Comparison of ENCODE assay signal across 1 cellular context in the genomic region with DNA sequence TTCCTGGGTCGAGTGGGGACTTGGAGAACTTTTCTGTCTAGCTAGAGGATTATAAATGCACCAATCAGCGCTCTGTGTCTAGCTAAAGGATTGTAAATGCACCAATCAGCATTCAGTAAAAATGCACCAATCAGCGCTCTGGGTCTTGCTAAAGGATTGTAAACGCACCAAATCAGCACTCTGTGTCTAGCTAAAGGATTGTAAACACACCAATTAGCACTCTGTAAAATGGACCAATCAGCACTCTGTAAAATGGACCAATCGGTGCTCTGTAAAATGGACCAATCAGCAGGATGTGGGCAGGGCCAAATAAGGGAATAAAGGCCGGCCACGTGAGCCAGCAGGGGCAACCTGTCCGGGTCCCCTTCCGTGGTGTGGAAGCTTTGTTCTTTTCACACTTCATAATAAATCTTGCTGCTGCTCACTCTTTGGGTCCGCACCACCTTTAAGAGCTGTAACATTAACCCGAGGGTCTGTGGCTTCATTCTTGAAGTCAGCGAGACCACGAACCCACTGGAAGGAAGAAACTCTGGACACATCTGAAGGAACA.
A peak's percentile ranks its signal among the peaks of the same experiment; 100 is the strongest.
TF ChIP-seq lines count a peak whose summit lies in the region.

No MANE protein-coding gene starts in this region.

TF ChIP-seq in K562, 482 proteins besides CTCF, POLR2A, EP300 and RAD21:
- TF ChIP-seq CC2D1A (IDR thresholded peaks at IDR 0.05): peak; percentile 82
- TF ChIP-seq NFYB (IDR thresholded peaks at IDR 0.05; ENCODE audit: extremely low read depth, insufficient read length): peak; percentile 71
- TF ChIP-seq, protein P1, sequence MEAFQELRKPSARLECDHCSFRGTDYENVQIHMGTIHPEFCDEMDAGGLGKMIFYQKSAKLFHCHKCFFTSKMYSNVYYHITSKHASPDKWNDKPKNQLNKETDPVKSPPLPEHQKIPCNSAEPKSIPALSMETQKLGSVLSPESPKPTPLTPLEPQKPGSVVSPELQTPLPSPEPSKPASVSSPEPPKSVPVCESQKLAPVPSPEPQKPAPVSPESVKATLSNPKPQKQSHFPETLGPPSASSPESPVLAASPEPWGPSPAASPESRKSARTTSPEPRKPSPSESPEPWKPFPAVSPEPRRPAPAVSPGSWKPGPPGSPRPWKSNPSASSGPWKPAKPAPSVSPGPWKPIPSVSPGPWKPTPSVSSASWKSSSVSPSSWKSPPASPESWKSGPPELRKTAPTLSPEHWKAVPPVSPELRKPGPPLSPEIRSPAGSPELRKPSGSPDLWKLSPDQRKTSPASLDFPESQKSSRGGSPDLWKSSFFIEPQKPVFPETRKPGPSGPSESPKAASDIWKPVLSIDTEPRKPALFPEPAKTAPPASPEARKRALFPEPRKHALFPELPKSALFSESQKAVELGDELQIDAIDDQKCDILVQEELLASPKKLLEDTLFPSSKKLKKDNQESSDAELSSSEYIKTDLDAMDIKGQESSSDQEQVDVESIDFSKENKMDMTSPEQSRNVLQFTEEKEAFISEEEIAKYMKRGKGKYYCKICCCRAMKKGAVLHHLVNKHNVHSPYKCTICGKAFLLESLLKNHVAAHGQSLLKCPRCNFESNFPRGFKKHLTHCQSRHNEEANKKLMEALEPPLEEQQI (IDR thresholded peaks at IDR 0.05): peak; percentile 58; the same call in 1 of the 2 replicates
- peak; percentile 46 for TF ChIP-seq ASH1L (IDR thresholded peaks at IDR 0.05; ENCODE audit: borderline replicate concordance, low read depth, partially characterized antibody)
- 0 out of 2 replicates have a peak, but pooled peaks have one; percentile 22 for TF ChIP-seq MBD2 (IDR thresholded peaks at IDR 0.05; ENCODE audit: borderline replicate concordance, low read depth)
